Comparison of ENCODE assay signal across 8 cellular contexts in genomic region chr6:36197739-36198221, GRCh38. TPM values are rescaled to one million over a fixed set of nuclear protein-coding genes. Genes with fewer than 3 reads are reported as not detected.
DNase-seq lines count a peak whose midpoint lies in the region; ATAC-seq and TF ChIP-seq lines count a peak whose summit lies in the region.

No MANE protein-coding gene starts in this region.

- H3K79me2 ChIP-seq in hepatocyte = peaks cover 56% of the 10 kb centered on the region

- no peaks in the 10 kb centered on the region for H3K36me3 ChIP-seq in hepatocyte (replicated peaks; ENCODE audit: insufficient read depth, low read depth)

- 74% methylated on average over 17 of the region's 17 CpGs for WGBS in hepatocyte (ENCODE audit: low lambda C conversion rate, missing lambda C conversion rate)

- DNase-seq in DMS 273 (lab: John Stamatoyannopoulos, UW; ENCODE audit: unreplicated experiment) = peak; percentile 36
- no peak for DNase-seq in DMS 273 treated with DMSO at 0.1 percent for 48 hours (lab: John Stamatoyannopoulos, UW)
- no peak for DNase-seq in hepatocyte (ENCODE audit: low spot score)
- DNase-seq in stimulated activated effector memory CD8-positive, alpha-beta T cell treated with anti-CD3 and anti-CD28 coated beads, Interleukin-12 subunit alpha, Interleukin-12 subunit beta, amount 100 ng/mL, for 72 hours (ENCODE audit: low spot score in 2 of 2) = no peak
- DNase-seq in omental fat pad (ENCODE audit: low spot score) = no peak
- DNase-seq in DMS153 treated with DMSO at 0.1 percent for 48 hours (lab: John Stamatoyannopoulos, UW; ENCODE audit: unreplicated experiment) = no peak
- no peak for DNase-seq in HCEC 1CT

- no peak overlapping the region for H2AFZ ChIP-seq in hepatocyte

- H3K36me3 Mint-ChIP-seq in stimulated activated effector memory CD8-positive, alpha-beta T cell treated with anti-CD3 and anti-CD28 coated beads, Interleukin-12 subunit alpha, Interleukin-12 subunit beta, amount 100 ng/mL, for 72 hours = peaks cover 38% of the 10 kb centered on the region

- peak overlapping the region; percentile 86 for H3K4me2 ChIP-seq in hepatocyte

- H3K4me3 ChIP-seq in WI38 (ENCODE audit: low read depth, low read length) = peak overlapping the region; percentile 74
- peak overlapping the region; percentile 43 for H3K4me3 ChIP-seq in hepatocyte

- no peak for ATAC-seq in stimulated activated effector memory CD8-positive, alpha-beta T cell treated with anti-CD3 and anti-CD28 coated beads, Interleukin-12 subunit alpha, Interleukin-12 subunit beta, amount 100 ng/mL, for 72 hours
- no peak for ATAC-seq in omental fat pad (ENCODE audit: low FRiP score)

- peaks cover 35% of the 10 kb centered on the region for H4K20me1 ChIP-seq in hepatocyte (ENCODE audit: insufficient read depth, poor library complexity, severe bottlenecking)

- H3K4me3 Mint-ChIP-seq in stimulated activated effector memory CD8-positive, alpha-beta T cell treated with anti-CD3 and anti-CD28 coated beads, Interleukin-12 subunit alpha, Interleukin-12 subunit beta, amount 100 ng/mL, for 72 hours = peak overlapping the region; percentile 83

- H3K9me2 ChIP-seq in hepatocyte (replicated peaks; ENCODE audit: insufficient read depth) = no peaks in the 10 kb centered on the region

- peak overlapping the region; percentile 93 for H3K27ac Mint-ChIP-seq in stimulated activated effector memory CD8-positive, alpha-beta T cell treated with anti-CD3 and anti-CD28 coated beads, Interleukin-12 subunit alpha, Interleukin-12 subunit beta, amount 100 ng/mL, for 72 hours

- peaks cover 52% of the 10 kb centered on the region for H3K4me1 Mint-ChIP-seq in stimulated activated effector memory CD8-positive, alpha-beta T cell treated with anti-CD3 and anti-CD28 coated beads, Interleukin-12 subunit alpha, Interleukin-12 subunit beta, amount 100 ng/mL, for 72 hours

- TF ChIP-seq CTCF in WI38 (IDR thresholded peaks at IDR 0.05; ENCODE audit: low read depth, low read length) (no peak), hepatocyte (IDR thresholded peaks at IDR 0.05; ENCODE audit: poor library complexity) (no peak), omental fat pad (IDR thresholded peaks at IDR 0.05) (no peak)

- H3K4me1 ChIP-seq in hepatocyte (ENCODE audit: insufficient read depth) = peaks cover 18% of the 10 kb centered on the region

- no peaks in the 10 kb centered on the region for H3K9me3 ChIP-seq in hepatocyte (ENCODE audit: low read depth)

- H3K27me3 ChIP-seq in hepatocyte = no peaks in the 10 kb centered on the region

- peak overlapping the region; percentile 70 for H3K27ac ChIP-seq in hepatocyte

- no peaks in the 10 kb centered on the region for H3K9me3 Mint-ChIP-seq in stimulated activated effector memory CD8-positive, alpha-beta T cell treated with anti-CD3 and anti-CD28 coated beads, Interleukin-12 subunit alpha, Interleukin-12 subunit beta, amount 100 ng/mL, for 72 hours

RNA-seq across cellular contexts. Expression of gene BRPF3, which starts 1.2 kb away (rescaled TPM):
- total RNA-seq in hepatocyte (31.4 and 33.7 TPM in 2 replicates), omental fat pad (10 to 100 TPM; 15.8 to 32.1 (median 24.1) TPM)
- 25.5 and 25.9 TPM in 2 replicates for polyA plus RNA-seq in hepatocyte
